In the genomic region with DNA sequence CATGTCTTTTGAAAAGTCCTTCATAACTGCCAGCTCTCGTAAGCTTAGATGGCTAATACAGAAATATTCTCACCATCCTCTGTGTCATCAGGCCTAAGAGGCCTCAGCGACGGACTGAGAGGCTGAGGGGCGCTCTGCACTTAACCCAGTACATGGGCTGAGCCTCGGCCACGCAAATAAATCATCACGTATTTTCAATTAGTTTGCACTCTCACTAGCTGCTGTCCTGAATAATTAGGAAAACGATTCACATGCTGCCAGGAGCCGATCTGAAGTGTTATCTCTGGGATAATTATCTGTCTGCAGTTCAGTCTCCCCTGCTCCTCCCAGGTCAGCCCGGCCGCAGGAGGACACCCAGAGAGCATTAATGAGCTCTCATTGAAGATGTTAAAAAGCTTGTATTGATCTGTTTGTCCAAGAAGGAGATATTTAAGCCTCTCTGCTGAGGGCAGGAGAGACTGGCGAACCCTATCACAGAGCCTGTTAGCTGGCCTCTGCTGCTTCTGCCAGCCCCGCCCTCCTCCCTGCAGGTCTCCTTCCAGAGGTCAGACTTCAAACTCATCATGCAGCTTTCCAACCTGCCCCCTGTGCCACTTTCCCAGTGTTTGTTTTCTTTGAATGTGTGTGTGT, we compare ENCODE assay signal across 20 cellular contexts.
DNase-seq lines count a peak whose midpoint lies in the region; ATAC-seq and TF ChIP-seq lines count a peak whose summit lies in the region.
"Had no signal": no experiment of that assay in that cellular context is flagged by ENCODE, and none has a peak within 500 bp of the region (broad histone marks: within the 10 kb centered on the region; RNA-seq: fewer than 3 reads in every experiment).

No MANE protein-coding gene starts in this region.

- H4K20me1 ChIP-seq in GM23338 (replicated peaks; ENCODE audit: insufficient read depth) (no peaks in the 10 kb centered on the region), OCI-LY7 (ENCODE audit: insufficient read depth, low read length) (no peaks in the 10 kb centered on the region), MM.1S (ENCODE audit: insufficient read depth, low read length) (no peaks in the 10 kb centered on the region)

- H3F3A ChIP-seq in GM23338 (replicated peaks; ENCODE audit: low read depth): no peaks in the 10 kb centered on the region
- H3F3A ChIP-seq in MM.1S (ENCODE audit: insufficient read depth, low read length): no peaks in the 10 kb centered on the region

- no peak for TF ChIP-seq CTCF in GM23338 (conservative IDR thresholded peaks at IDR 0.05; ENCODE audit: low read depth in 2 of 2)
- TF ChIP-seq CTCF in OCI-LY7 (conservative IDR thresholded peaks at IDR 0.05; ENCODE audit: low read length): no peak
- TF ChIP-seq CTCF in MM.1S (IDR thresholded peaks at IDR 0.05; ENCODE audit: low read length): no peak
- no peak for TF ChIP-seq CTCF in omental fat pad (IDR thresholded peaks at IDR 0.05)

- no peak overlapping the region for H4K8ac ChIP-seq in mesenchymal stem cell (ENCODE audit: low read length)

- no peak overlapping the region for H3K4me2 ChIP-seq in GM23338
- no peak overlapping the region for H3K4me2 ChIP-seq in mesenchymal stem cell (ENCODE audit: low read length, poor library complexity, severe bottlenecking)
- H3K4me2 ChIP-seq in OCI-LY7 (ENCODE audit: low read length): no peak overlapping the region
- H3K4me2 ChIP-seq in MM.1S (ENCODE audit: low read depth, low read length): no peak overlapping the region

- H3K27me3 ChIP-seq in GM23338 (ENCODE audit: insufficient read depth): no peaks in the 10 kb centered on the region
- no peaks in the 10 kb centered on the region for H3K27me3 ChIP-seq in NT2/D1 (ENCODE audit: insufficient read depth, insufficient read length)
- no peaks in the 10 kb centered on the region for H3K27me3 ChIP-seq in mesenchymal stem cell (ENCODE audit: control insufficient read depth in 1 of 2, insufficient read depth in 1 of 2, low read length in 2 of 2)
- no peaks in the 10 kb centered on the region for H3K27me3 ChIP-seq in MM.1S (replicated peaks; ENCODE audit: insufficient read depth, low read length)
- H3K27me3 ChIP-seq: Peyer's patch, testis had no signal

- H3K23ac ChIP-seq in mesenchymal stem cell (ENCODE audit: low read length in 2 of 2): no peak overlapping the region

- H3K4me3 ChIP-seq in GM23338 (no peak overlapping the region), NT2/D1 (ENCODE audit: insufficient read length, low read depth) (no peak overlapping the region), mesenchymal stem cell (ENCODE audit: insufficient read depth in 1 of 2, low read depth in 1 of 2, low read length in 2 of 2) (no peak overlapping the region), OCI-LY7 (ENCODE audit: low read depth, low read length, poor library complexity, severe bottlenecking) (no peak overlapping the region), MM.1S (ENCODE audit: low read length) (no peak overlapping the region)
- H3K4me3 ChIP-seq: heart left ventricle, Peyer's patch, testis had no signal

- no peak overlapping the region for H3K4me3 Mint-ChIP-seq in GM23338
- H3K4me3 Mint-ChIP-seq: activated CD4-positive, alpha-beta memory T cell treated with anti-CD3 and anti-CD28 coated beads for 36 hours; activated naive CD8-positive, alpha-beta T cell treated with anti-CD3 and anti-CD28 coated beads, Interleukin-2, amount 10 ng/mL, durations not matched to agents 7 days and 5 days; activated T-cell treated with anti-CD3 and anti-CD28 coated beads, Interleukin-2, amount 50 U/mL, for 72 hours; CD8-positive, alpha-beta memory T cell had no signal

- H3K79me2 ChIP-seq in GM23338 (replicated peaks; ENCODE audit: insufficient read depth) (no peaks in the 10 kb centered on the region), OCI-LY7 (ENCODE audit: insufficient read depth, low read depth, low read length) (no peaks in the 10 kb centered on the region), MM.1S (ENCODE audit: low read length) (no peaks in the 10 kb centered on the region)

- H3K36me3 Mint-ChIP-seq in GM23338 (ENCODE audit: low read depth): no peaks in the 10 kb centered on the region
- H3K36me3 Mint-ChIP-seq: activated CD4-positive, alpha-beta memory T cell treated with anti-CD3 and anti-CD28 coated beads for 36 hours; activated naive CD8-positive, alpha-beta T cell treated with anti-CD3 and anti-CD28 coated beads, Interleukin-2, amount 10 ng/mL, durations not matched to agents 7 days and 5 days; CD8-positive, alpha-beta memory T cell had no signal

- H3K9me3 Mint-ChIP-seq in GM23338: no peaks in the 10 kb centered on the region
- H3K9me3 Mint-ChIP-seq: activated CD4-positive, alpha-beta memory T cell treated with anti-CD3 and anti-CD28 coated beads for 36 hours; activated naive CD8-positive, alpha-beta T cell treated with anti-CD3 and anti-CD28 coated beads, Interleukin-2, amount 10 ng/mL, durations not matched to agents 7 days and 5 days; activated T-cell treated with anti-CD3 and anti-CD28 coated beads, Interleukin-2, amount 50 U/mL, for 72 hours; CD8-positive, alpha-beta memory T cell had no signal

- H3K36me3 ChIP-seq in GM23338 (ENCODE audit: insufficient read depth) (no peaks in the 10 kb centered on the region), NT2/D1 (ENCODE audit: insufficient read depth, insufficient read length, low read length) (no peaks in the 10 kb centered on the region), mesenchymal stem cell (ENCODE audit: control insufficient read depth in 1 of 2, insufficient read depth in 2 of 2, low read depth in 1 of 2, low read length in 2 of 2) (no peaks in the 10 kb centered on the region), OCI-LY7 (ENCODE audit: insufficient read depth, low read length) (no peaks in the 10 kb centered on the region), MM.1S (replicated peaks; ENCODE audit: insufficient read depth, low read length) (no peaks in the 10 kb centered on the region)
- H3K36me3 ChIP-seq: heart left ventricle, Peyer's patch had no signal

- H3K79me1 ChIP-seq in mesenchymal stem cell (replicated peaks; ENCODE audit: low read length, poor library complexity, severe bottlenecking): no peaks in the 10 kb centered on the region

- 22% methylated on average over 13 of the region's 13 CpGs for WGBS in mesenchymal stem cell

- no TSS peak for BruUV-seq in OCI-LY7 (replicated peaks; lab: Mats Ljungman, UMichigan)

- H3K4ac ChIP-seq in mesenchymal stem cell (ENCODE audit: low read depth in 1 of 2, low read length in 2 of 2): no peak overlapping the region

- H2BK15ac ChIP-seq in mesenchymal stem cell (ENCODE audit: low read depth, poor library complexity, severe bottlenecking): peak overlapping the region; percentile 19

- ATAC-seq in GM23338 (peak; percentile 82), omental fat pad (ENCODE audit: low FRiP score) (no peak)
- ATAC-seq: activated T-cell treated with anti-CD3 and anti-CD28 coated beads, Interleukin-2, amount 50 U/mL, for 72 hours; HCT116; heart left ventricle had no signal

- peak overlapping the region; percentile 27; the same call in 1 of the 2 replicates for H3K27ac Mint-ChIP-seq in GM23338
- H3K27ac Mint-ChIP-seq: activated CD4-positive, alpha-beta memory T cell treated with anti-CD3 and anti-CD28 coated beads for 36 hours; activated naive CD8-positive, alpha-beta T cell treated with anti-CD3 and anti-CD28 coated beads, Interleukin-2, amount 10 ng/mL, durations not matched to agents 7 days and 5 days; activated T-cell treated with anti-CD3 and anti-CD28 coated beads, Interleukin-2, amount 50 U/mL, for 72 hours; CD8-positive, alpha-beta memory T cell had no signal

- POLR2A ChIA-PET in OCI-LY7 (lab: Charles Lee): no interaction called here

- no peaks in the 10 kb centered on the region for H3K9me3 ChIP-seq in NT2/D1 (ENCODE audit: insufficient read depth, low read length)
- no peaks in the 10 kb centered on the region for H3K9me3 ChIP-seq in mesenchymal stem cell (ENCODE audit: control insufficient read depth, low read length)
- H3K9me3 ChIP-seq in OCI-LY7 (ENCODE audit: low read length): no peaks in the 10 kb centered on the region
- H3K9me3 ChIP-seq in MM.1S (replicated peaks; ENCODE audit: insufficient read depth, low read length): no peaks in the 10 kb centered on the region
- H3K9me3 ChIP-seq: heart left ventricle, Peyer's patch, testis had no signal

- H3K9ac ChIP-seq in NT2/D1 (ENCODE audit: insufficient read length, low read depth) (no peak overlapping the region), mesenchymal stem cell (ENCODE audit: low read length) (no peak overlapping the region), MM.1S (ENCODE audit: low read length) (no peak overlapping the region)

- H3K27ac ChIP-seq in GM23338 (ENCODE audit: low read depth) (no peak overlapping the region), mesenchymal stem cell (ENCODE audit: low read length, poor library complexity, severe bottlenecking) (no peak overlapping the region), OCI-LY7 (ENCODE audit: low read depth, low read length, poor library complexity, severe bottlenecking) (no peak overlapping the region), MM.1S (ENCODE audit: low read length) (no peak overlapping the region)
- H3K27ac ChIP-seq: heart left ventricle, Peyer's patch, testis had no signal

- H3K9me2 ChIP-seq in GM23338 (ENCODE audit: insufficient read depth) (no peaks in the 10 kb centered on the region), OCI-LY7 (ENCODE audit: insufficient read depth, low read length) (no peaks in the 10 kb centered on the region), MM.1S (replicated peaks; ENCODE audit: insufficient read depth, low read length) (no peaks in the 10 kb centered on the region)

- CTCF ChIA-PET in OCI-LY7 (lab: Charles Lee; ENCODE audit: unreplicated experiment): no interaction called here

- H3K4me1 ChIP-seq in GM23338 (ENCODE audit: insufficient read depth) (peaks cover 26% of the 10 kb centered on the region), NT2/D1 (ENCODE audit: insufficient read depth, insufficient read length) (no peaks in the 10 kb centered on the region), mesenchymal stem cell (ENCODE audit: control insufficient read depth, insufficient read depth, low read depth, low read length) (no peaks in the 10 kb centered on the region), OCI-LY7 (ENCODE audit: insufficient read depth, low read length, poor library complexity, severe bottlenecking) (no peaks in the 10 kb centered on the region), MM.1S (ENCODE audit: low read length) (no peaks in the 10 kb centered on the region)
- H3K4me1 ChIP-seq: heart left ventricle, Peyer's patch, testis had no signal

- H3K18ac ChIP-seq in mesenchymal stem cell (ENCODE audit: low read depth in 1 of 2, low read length in 2 of 2): no peak overlapping the region

- no peak overlapping the region for H2BK120ac ChIP-seq in mesenchymal stem cell (ENCODE audit: low read depth, low read length)

- peak overlapping the region; percentile 84; the same call in 1 of the 2 replicates for H2AFZ ChIP-seq in GM23338
- no peak overlapping the region for H2AFZ ChIP-seq in mesenchymal stem cell (ENCODE audit: low read depth, low read length)
- no peak overlapping the region for H2AFZ ChIP-seq in OCI-LY7 (ENCODE audit: low read length)
- H2AFZ ChIP-seq in MM.1S (ENCODE audit: low read length): no peak overlapping the region

- peaks cover 29% of the 10 kb centered on the region for H3K4me1 Mint-ChIP-seq in GM23338
- H3K4me1 Mint-ChIP-seq: activated naive CD8-positive, alpha-beta T cell treated with anti-CD3 and anti-CD28 coated beads, Interleukin-2, amount 10 ng/mL, durations not matched to agents 7 days and 5 days; CD8-positive, alpha-beta memory T cell had no signal

- intact Hi-C loops in OCI-LY7 (cut with micrococcal nuclease; ENCODE audit: unreplicated experiment) (no loop called here), posterior vena cava (cut with DNase I) (no loop called here)

- no peaks in the 10 kb centered on the region for H3K27me3 Mint-ChIP-seq in GM23338 (ENCODE audit: insufficient read depth, low read depth, poor library complexity)
- H3K27me3 Mint-ChIP-seq: activated CD4-positive, alpha-beta memory T cell treated with anti-CD3 and anti-CD28 coated beads for 36 hours had no signal

- H4K91ac ChIP-seq in mesenchymal stem cell (ENCODE audit: low read length): no peak overlapping the region

- H2BK5ac ChIP-seq in mesenchymal stem cell (ENCODE audit: low read depth, low read length, poor library complexity, severe bottlenecking): no peak overlapping the region

- no peak overlapping the region for H2AK5ac ChIP-seq in mesenchymal stem cell (ENCODE audit: low read length, severe bottlenecking)

- DNase-seq in GM23338 (ENCODE audit: low spot score) (peak; percentile 12), NCI-H187 treated with DMSO at 0.1 percent for 48 hours (lab: John Stamatoyannopoulos, UW) (peak; percentile 60), NT2/D1 (ENCODE audit: low read depth, low spot score) (peak; percentile 8), mesenchymal stem cell (no peak), OCI-LY7 (ENCODE audit: low spot score) (no peak), MM.1S (no peak), omental fat pad (ENCODE audit: low spot score) (no peak), posterior vena cava (ENCODE audit: low spot score) (no peak)
- DNase-seq: activated CD4-positive, alpha-beta memory T cell treated with anti-CD3 and anti-CD28 coated beads for 36 hours; activated naive CD8-positive, alpha-beta T cell treated with anti-CD3 and anti-CD28 coated beads, Interleukin-2, amount 10 ng/mL, durations not matched to agents 7 days and 5 days; activated T-cell treated with anti-CD3 and anti-CD28 coated beads, Interleukin-2, amount 50 U/mL, for 72 hours; CD8-positive, alpha-beta memory T cell; GDM1; heart left ventricle; kidney glomerular epithelial cell; NCI-H2227 treated with DMSO at 0.1 percent for 48 hours; occipital lobe; Peyer's patch; testis had no signal

- H3K14ac ChIP-seq in mesenchymal stem cell (ENCODE audit: low read length in 2 of 2): no peak overlapping the region

- no peak overlapping the region for H2BK12ac ChIP-seq in mesenchymal stem cell (ENCODE audit: low read length in 2 of 2)

Comparison
In these comparisons a context has a peak if more than half of its experiments do, and no peak if none do; other contexts are left out.
1. DNase-seq: peak in GM23338 (single experiment), NCI-H187 treated with DMSO at 0.1 percent for 48 hours (single experiment) and NT2/D1 (single experiment); none in mesenchymal stem cell (single experiment), OCI-LY7 (single experiment), MM.1S (single experiment), omental fat pad (single experiment) and posterior vena cava (single experiment).